Comparison of ENCODE assay signal across 8 cellular contexts in genomic region chr4:38674206-38675144, GRCh38. TPM values are rescaled to one million over a fixed set of nuclear protein-coding genes. Genes with fewer than 3 reads are reported as not detected.
DNase-seq lines count a peak whose midpoint lies in the region; FAIRE-seq and TF ChIP-seq lines count a peak whose summit lies in the region.

No MANE protein-coding gene starts in this region.

- H3K4me3 Mint-ChIP-seq in activated CD4-positive, alpha-beta T cell treated with anti-CD3 and anti-CD28 coated beads, Interleukin-2, amount 10 ng/mL, durations not matched to agents 24 days and 14 days, result peak overlapping the region; percentile 26
- peak overlapping the region; percentile 48 for H3K4me3 Mint-ChIP-seq in astrocyte (ENCODE audit: unreplicated experiment)

- H3K4me2 ChIP-seq in astrocyte (ENCODE audit: low read length), result peak overlapping the region; percentile 54

- intact Hi-C loops in activated CD4-positive, alpha-beta T cell treated with anti-CD3 and anti-CD28 coated beads, Interleukin-2, amount 10 ng/mL, durations not matched to agents 24 days and 14 days (cut with micrococcal nuclease), result loop anchor here (1.0 to 2.0 kb wide), 4 partner anchors 56 to 612 kb away; no protein-coding TSS in a partner anchor
- intact Hi-C loops in tibial artery (cut with DNase I; ENCODE audit: low total_unique reads), result loop anchor here (2.0 to 5.0 kb wide), 3 partner anchors 352 to 607 kb away; no protein-coding TSS in a partner anchor

- H4K20me1 ChIP-seq in astrocyte (ENCODE audit: insufficient read depth, low read length), result peaks cover 88% of the 10 kb centered on the region

- H3K36me3 Mint-ChIP-seq in activated CD4-positive, alpha-beta T cell treated with anti-CD3 and anti-CD28 coated beads, Interleukin-2, amount 10 ng/mL, durations not matched to agents 24 days and 14 days (ENCODE audit: low read depth), result peaks cover 3% of the 10 kb centered on the region
- H3K36me3 Mint-ChIP-seq in astrocyte (ENCODE audit: low read depth, unreplicated experiment), result no peaks in the 10 kb centered on the region

- peaks cover 100% of the 10 kb centered on the region for H3K79me2 ChIP-seq in astrocyte (ENCODE audit: insufficient read depth, low read length)

- WGBS in liver, result 11% methylated on average over 13 of the region's 13 CpGs

- H3K9me3 ChIP-seq in astrocyte (ENCODE audit: insufficient read depth, low read depth, low read length), result no peaks in the 10 kb centered on the region
- H3K9me3 ChIP-seq in liver (ENCODE audit: control insufficient read depth in 4 of 4, low read length in 3 of 4), result no peaks in the 10 kb centered on the region
- no peaks in the 10 kb centered on the region for H3K9me3 ChIP-seq in tibial artery

- TF ChIP-seq CTCF in astrocyte (IDR thresholded peaks at IDR 0.05; ENCODE audit: insufficient read depth, low read depth, low read length), result no peak
- no peak for TF ChIP-seq CTCF in liver (IDR thresholded peaks at IDR 0.05; ENCODE audit: low read depth, low read length, missing input control)
- TF ChIP-seq CTCF in tibial artery (IDR thresholded peaks at IDR 0.05), result no peak

- H3K9ac ChIP-seq in astrocyte (ENCODE audit: low read length), result peak overlapping the region; percentile 44
- peak overlapping the region; percentile 37 to 80 for H3K9ac ChIP-seq in liver (ENCODE audit: low read depth in 1 of 2, low read length in 2 of 2)

- H3K4me3 ChIP-seq in astrocyte (ENCODE audit: insufficient read depth, low read depth, low read length), result no peak overlapping the region
- H3K4me3 ChIP-seq in liver (ENCODE audit: low read depth in 1 of 3, low read length in 3 of 3), result peak overlapping the region in 2 of 3 donors; percentile 0 to 24
- peak overlapping the region in 1 of 2 donors; percentile 15 for H3K4me3 ChIP-seq in tibial artery

- peaks cover 62% of the 10 kb centered on the region for H3K4me1 Mint-ChIP-seq in activated CD4-positive, alpha-beta T cell treated with anti-CD3 and anti-CD28 coated beads, Interleukin-2, amount 10 ng/mL, durations not matched to agents 24 days and 14 days
- peaks cover 73% of the 10 kb centered on the region for H3K4me1 Mint-ChIP-seq in astrocyte (ENCODE audit: low read depth, unreplicated experiment)

- H3K36me3 ChIP-seq in astrocyte (ENCODE audit: insufficient read depth, low read length), result peaks cover 6% of the 10 kb centered on the region
- peaks cover 0 to 5% (median 0%) of the 10 kb centered on the region in 4 donors for H3K36me3 ChIP-seq in liver (ENCODE audit: control insufficient read depth in 4 of 4, insufficient read depth in 3 of 4, low read depth in 1 of 4, low read length in 3 of 4)
- H3K36me3 ChIP-seq in tibial artery, result no peaks in the 10 kb centered on the region

- peaks cover 12% of the 10 kb centered on the region for H3K27me3 Mint-ChIP-seq in activated CD4-positive, alpha-beta T cell treated with anti-CD3 and anti-CD28 coated beads, Interleukin-2, amount 10 ng/mL, durations not matched to agents 24 days and 14 days
- no peaks in the 10 kb centered on the region for H3K27me3 Mint-ChIP-seq in astrocyte (ENCODE audit: low read depth, unreplicated experiment)

- H3K27me3 ChIP-seq in astrocyte (ENCODE audit: insufficient read depth, low read length) (no peaks in the 10 kb centered on the region), liver (ENCODE audit: control insufficient read depth in 4 of 4, insufficient read depth in 4 of 4, low read length in 3 of 4) (no peaks in the 10 kb centered on the region), tibial artery (no peaks in the 10 kb centered on the region)

- peak overlapping the region; percentile 16 for H3K27ac ChIP-seq in astrocyte (ENCODE audit: low read depth, low read length)
- peak overlapping the region; percentile 58 to 73 for H3K27ac ChIP-seq in liver (ENCODE audit: low read depth in 1 of 2, low read length in 2 of 2)
- peak overlapping the region; percentile 58 to 83 for H3K27ac ChIP-seq in tibial artery

- no peak for TF ChIP-seq RAD21 in liver (IDR thresholded peaks at IDR 0.05)

- no peak for FAIRE-seq in astrocyte (lab: Jason Lieb, UNC)

- no peak overlapping the region for H3K27ac Mint-ChIP-seq in activated CD4-positive, alpha-beta T cell treated with anti-CD3 and anti-CD28 coated beads, Interleukin-2, amount 10 ng/mL, durations not matched to agents 24 days and 14 days
- H3K27ac Mint-ChIP-seq in astrocyte (ENCODE audit: unreplicated experiment), result peak overlapping the region; percentile 14

- DNase-seq in activated CD4-positive, alpha-beta T cell treated with anti-CD3 and anti-CD28 coated beads, Interleukin-2, amount 10 ng/mL, durations not matched to agents 24 days and 14 days, result peak; percentile 61
- no peak for DNase-seq in activated CD4-positive, alpha-beta T cell treated with anti-CD3 and anti-CD28 coated beads for 1 hour
- DNase-seq in astrocyte (ENCODE audit: low read depth) (no peak), tibial artery (no peak), ecto neural progenitor cell (ENCODE audit: low spot score) (no peak), NAMALWA (ENCODE audit: low spot score) (no peak), DMS153 (lab: John Stamatoyannopoulos, UW) (no peak)

- H3K9me3 Mint-ChIP-seq in activated CD4-positive, alpha-beta T cell treated with anti-CD3 and anti-CD28 coated beads, Interleukin-2, amount 10 ng/mL, durations not matched to agents 24 days and 14 days, result no peaks in the 10 kb centered on the region
- H3K9me3 Mint-ChIP-seq in astrocyte (ENCODE audit: unreplicated experiment), result no peaks in the 10 kb centered on the region

- H3K4me1 ChIP-seq in astrocyte (ENCODE audit: insufficient read depth, low read length) (peaks cover 80% of the 10 kb centered on the region), liver (ENCODE audit: control insufficient read depth in 4 of 4, insufficient read depth in 4 of 4, low read length in 3 of 4) (peaks cover 24 to 80% (median 72%) of the 10 kb centered on the region in 4 donors), tibial artery (peaks cover 4 to 96% (median 72%) of the 10 kb centered on the region in 4 donors)

- no peak overlapping the region for H2AFZ ChIP-seq in astrocyte (ENCODE audit: low read depth, low read length)

TF ChIP-seq in liver, 16 proteins besides CTCF, POLR2A, EP300 and RAD21:
- TF ChIP-seq TAF1 (conservative IDR thresholded peaks at IDR 0.05) (peak; percentile 30), YY1 (IDR thresholded peaks at IDR 0.05) (peak; percentile 29), HNF4A (conservative IDR thresholded peaks at IDR 0.05) (peak in 1 of 2 donors; percentile 4), NR2F2 (IDR thresholded peaks at IDR 0.05) (no peak), RXRA (IDR thresholded peaks at IDR 0.05) (peak in 1 of 2 donors; percentile 3)

RNA-seq across cellular contexts. Expression of gene KLF3, which starts 10.5 kb away (rescaled TPM):
- 0.83 and 1.0 TPM in 2 replicates for total RNA-seq in activated CD4-positive, alpha-beta T cell treated with anti-CD3 and anti-CD28 coated beads, Interleukin-2, amount 10 ng/mL, durations not matched to agents 24 days and 14 days
- total RNA-seq in astrocyte (35.9 and 40.8 TPM in 2 replicates), liver (10 to 100 TPM; 20.1 to 77.5 TPM)
- polyA plus RNA-seq in liver, result 10 to 100 TPM; 11.1 to 22.0 TPM

Comparison
In these comparisons a context has a peak if more than half of its experiments do, and no peak if none do; other contexts are left out.
1. H3K27ac ChIP-seq: peak in every context shown above with its lines; median percentile 70 in tibial artery; 66 in liver; 16 in astrocyte.
2. RNA of gene KLF3, which starts 10.5 kb away (total RNA-seq): 20.1 to 77.5 TPM in liver and 35.9 to 40.8 TPM in astrocyte; 0.83 to 1.0 TPM in activated CD4-positive, alpha-beta T cell treated with anti-CD3 and anti-CD28 coated beads, Interleukin-2, amount 10 ng/mL, durations not matched to agents 24 days and 14 days; every median in the first group is over 10 times any median in the second.